ENCODE assay signal across 20 cellular contexts in genomic region chr4:167424338-167425256, GRCh38.
"Had no signal": no experiment of that assay in that cellular context is flagged by ENCODE, and none has a peak within 500 bp of the region (broad histone marks: within the 10 kb centered on the region; RNA-seq: fewer than 3 reads in every experiment).

No MANE protein-coding gene starts in this region.

- H3K27me3 ChIP-seq: body of pancreas, hepatocyte, sigmoid colon had no signal

- H3K27ac Mint-ChIP-seq: activated CD8-positive, alpha-beta T cell treated with anti-CD3 and anti-CD28 coated beads, Interleukin-2, amount 10 ng/mL, durations not matched to agents 7 days and 5 days; activated naive CD4-positive, alpha-beta T cell treated with anti-CD3 and anti-CD28 coated beads, Interleukin-2, amount 50 U/mL, for 24 hours had no signal

- H3K36me3 Mint-ChIP-seq: activated naive CD4-positive, alpha-beta T cell treated with anti-CD3 and anti-CD28 coated beads, Interleukin-2, amount 50 U/mL, for 24 hours had no signal

- H3K36me3 ChIP-seq: sigmoid colon, thoracic aorta had no signal

- H3K4me3 ChIP-seq: body of pancreas, hepatocyte, sigmoid colon, smooth muscle cell, thoracic aorta had no signal

- H3K9me3 ChIP-seq: body of pancreas, sigmoid colon, thoracic aorta had no signal

- H3K27ac ChIP-seq: body of pancreas, hepatocyte, sigmoid colon, thoracic aorta had no signal

- H3K79me2 ChIP-seq: hepatocyte had no signal

- H3K4me3 Mint-ChIP-seq: activated CD8-positive, alpha-beta T cell treated with anti-CD3 and anti-CD28 coated beads, Interleukin-2, amount 10 ng/mL, durations not matched to agents 7 days and 5 days; activated naive CD4-positive, alpha-beta T cell treated with anti-CD3 and anti-CD28 coated beads, Interleukin-2, amount 50 U/mL, for 24 hours had no signal

- DNase-seq: activated CD4-positive, alpha-beta T cell treated with anti-CD3 and anti-CD28 coated beads for 1 hour; activated CD4-positive, alpha-beta T cell treated with anti-CD3 and anti-CD28 coated beads, Interleukin-2, amount 50 U/mL, for 1 hour; activated CD8-positive, alpha-beta T cell treated with anti-CD3 and anti-CD28 coated beads, Interleukin-2, amount 10 ng/mL, durations not matched to agents 7 days and 5 days; activated gamma-delta T cell treated with Interleukin-2 at 50 U/mL for 16 hours; activated T-cell treated with anti-CD3 and anti-CD28 coated beads, Interleukin-2, amount 50 U/mL, for 1 hour; body of pancreas; effector memory CD4-positive, alpha-beta T cell; foreskin melanocyte; glutamatergic neuron; mesenchymal stem cell; occipital lobe; sigmoid colon; stimulated activated CD4-positive, alpha-beta T cell treated with anti-CD3 and anti-CD28 coated beads, Interleukin-15, amount 100 ng/mL, for 24 hours; stimulated activated CD8-positive, alpha-beta memory T cell treated with anti-CD3 and anti-CD28 coated beads, Interleukin-4, amount 100 ng/mL, for 48 hours; stimulated activated naive CD4-positive, alpha-beta T cell treated with Interleukin-2 at 50 U/mL for 16 hours had no signal

- ATAC-seq: activated CD8-positive, alpha-beta T cell treated with anti-CD3 and anti-CD28 coated beads, Interleukin-2, amount 10 ng/mL, durations not matched to agents 7 days and 5 days; body of pancreas; esophagus mucosa had no signal

- H2AFZ ChIP-seq: hepatocyte had no signal

- H3K4me1 Mint-ChIP-seq: activated naive CD4-positive, alpha-beta T cell treated with anti-CD3 and anti-CD28 coated beads, Interleukin-2, amount 50 U/mL, for 24 hours had no signal

- H3K4me2 ChIP-seq: hepatocyte, smooth muscle cell had no signal

- H3K4me1 ChIP-seq: sigmoid colon had no signal

- H3K9me3 Mint-ChIP-seq: activated naive CD4-positive, alpha-beta T cell treated with anti-CD3 and anti-CD28 coated beads, Interleukin-2, amount 50 U/mL, for 24 hours had no signal

- H3K27me3 Mint-ChIP-seq: activated naive CD4-positive, alpha-beta T cell treated with anti-CD3 and anti-CD28 coated beads, Interleukin-2, amount 50 U/mL, for 24 hours had no signal
